Comparison of ENCODE assay signal across 20 cellular contexts in the genomic region with DNA sequence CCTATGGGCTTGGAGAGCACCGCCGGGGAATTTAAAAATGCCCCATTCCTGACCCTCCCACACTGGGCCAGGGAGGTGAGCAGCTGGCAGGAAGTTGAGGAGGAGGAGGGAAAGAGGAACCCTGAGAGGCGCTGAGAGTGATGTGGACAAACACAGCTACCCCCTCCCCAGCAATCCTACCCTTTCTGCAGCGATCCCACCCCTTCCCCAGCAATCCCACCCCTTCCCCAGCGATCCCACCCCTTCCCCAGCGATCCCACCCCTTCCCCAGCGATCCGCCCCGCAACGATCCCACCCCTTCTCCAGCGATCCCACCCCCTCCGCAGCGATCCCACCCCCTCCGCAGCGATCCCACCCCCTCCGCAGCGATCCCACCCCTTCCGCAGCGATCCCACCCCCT.
DNase-seq lines count a peak whose midpoint lies in the region; ATAC-seq and TF ChIP-seq lines count a peak whose summit lies in the region.
"Had no signal": no experiment of that assay in that cellular context is flagged by ENCODE, and none has a peak within 500 bp of the region (broad histone marks: within the 10 kb centered on the region; RNA-seq: fewer than 3 reads in every experiment).

No MANE protein-coding gene starts in this region.

- H3K79me2 ChIP-seq in hepatocyte: no peaks in the 10 kb centered on the region

- 75% methylated on average over 2 of the region's 19 CpGs for WGBS in hepatocyte (ENCODE audit: low lambda C conversion rate, missing lambda C conversion rate)

- no peaks in the 10 kb centered on the region for H3K9me3 Mint-ChIP-seq in activated CD8-positive, alpha-beta memory T cell treated with anti-CD3 and anti-CD28 coated beads, Interleukin-2, amount 10 ng/mL, durations not matched to agents 7 days and 5 days (ENCODE audit: low read depth)

- no peaks in the 10 kb centered on the region for H3K36me3 ChIP-seq in hepatocyte (replicated peaks; ENCODE audit: insufficient read depth, low read depth)
- H3K36me3 ChIP-seq: SJCRH30 had no signal

- H3K9me2 ChIP-seq in hepatocyte (replicated peaks; ENCODE audit: insufficient read depth): no peaks in the 10 kb centered on the region

- TF ChIP-seq CTCF in hepatocyte (IDR thresholded peaks at IDR 0.05; ENCODE audit: poor library complexity): no peak

- H2AFZ ChIP-seq in hepatocyte: no peak overlapping the region
- H2AFZ ChIP-seq: GM23248, PC-9 had no signal

- no peaks in the 10 kb centered on the region for H4K20me1 ChIP-seq in hepatocyte (ENCODE audit: insufficient read depth, poor library complexity, severe bottlenecking)

- no peak for ATAC-seq in activated CD8-positive, alpha-beta memory T cell treated with anti-CD3 and anti-CD28 coated beads, Interleukin-2, amount 10 ng/mL, durations not matched to agents 7 days and 5 days
- no peak for ATAC-seq in HG02763 (IDR thresholded peaks at IDR 0.05; ENCODE audit: unreplicated experiment)

- CTCF ChIA-PET in activated CD8-positive, alpha-beta memory T cell treated with anti-CD3 and anti-CD28 coated beads, Interleukin-2, amount 10 ng/mL, durations not matched to agents 7 days and 5 days (lab: Charles Lee): no interaction called here

- no peak overlapping the region for H3K4me3 Mint-ChIP-seq in activated CD8-positive, alpha-beta memory T cell treated with anti-CD3 and anti-CD28 coated beads, Interleukin-2, amount 10 ng/mL, durations not matched to agents 7 days and 5 days
- H3K4me3 Mint-ChIP-seq: CD4-positive, alpha-beta memory T cell had no signal

- peaks cover 3% of the 10 kb centered on the region for H3K4me1 ChIP-seq in hepatocyte (ENCODE audit: insufficient read depth)
- H3K4me1 ChIP-seq: SJCRH30 had no signal

- no peak overlapping the region for H3K27ac Mint-ChIP-seq in activated CD8-positive, alpha-beta memory T cell treated with anti-CD3 and anti-CD28 coated beads, Interleukin-2, amount 10 ng/mL, durations not matched to agents 7 days and 5 days
- H3K27ac Mint-ChIP-seq: CD4-positive, alpha-beta memory T cell had no signal

- peak; percentile 16 for DNase-seq in activated CD8-positive, alpha-beta memory T cell treated with anti-CD3 and anti-CD28 coated beads, Interleukin-2, amount 10 ng/mL, durations not matched to agents 7 days and 5 days
- DNase-seq in activated CD8-positive, alpha-beta memory T cell treated with anti-CD3 and anti-CD28 coated beads, Interleukin-2, amount 50 U/mL, for 4 hours: no peak
- peak; percentile 1 for DNase-seq in hepatic stellate cell (ENCODE audit: low spot score)
- DNase-seq in hepatocyte (ENCODE audit: low spot score): no peak
- DNase-seq in AG08396 (ENCODE audit: low spot score): no peak
- DNase-seq in cardiac septum (ENCODE audit: low spot score): no peak
- DNase-seq: Calu3; CD4-positive, alpha-beta memory T cell; DND-41; GM23248; HCEC 1CT; NCI-H1092 treated with DMSO at 0.1 percent for 48 hours; NCI-H146; NCI-H2029 treated with DMSO at 0.1 percent for 48 hours; NCI-H2171; NCI-H526; PC-9; SJCRH30 had no signal

- peak overlapping the region; percentile 67 for H3K27ac ChIP-seq in angular gyrus (ENCODE audit: low read depth, low read length)
- no peak overlapping the region for H3K27ac ChIP-seq in hepatocyte
- H3K27ac ChIP-seq: GM23248, PC-9, SJCRH30 had no signal

- no peaks in the 10 kb centered on the region for H3K4me1 Mint-ChIP-seq in activated CD8-positive, alpha-beta memory T cell treated with anti-CD3 and anti-CD28 coated beads, Interleukin-2, amount 10 ng/mL, durations not matched to agents 7 days and 5 days
- H3K4me1 Mint-ChIP-seq: CD4-positive, alpha-beta memory T cell had no signal

- H3K4me3 ChIP-seq in hepatocyte: no peak overlapping the region
- H3K4me3 ChIP-seq: GM23248, PC-9, SJCRH30 had no signal

- no peaks in the 10 kb centered on the region for H3K27me3 ChIP-seq in hepatocyte

- no peaks in the 10 kb centered on the region for H3K36me3 Mint-ChIP-seq in activated CD8-positive, alpha-beta memory T cell treated with anti-CD3 and anti-CD28 coated beads, Interleukin-2, amount 10 ng/mL, durations not matched to agents 7 days and 5 days
- H3K36me3 Mint-ChIP-seq: CD4-positive, alpha-beta memory T cell had no signal

- H3K27me3 Mint-ChIP-seq in activated CD8-positive, alpha-beta memory T cell treated with anti-CD3 and anti-CD28 coated beads, Interleukin-2, amount 10 ng/mL, durations not matched to agents 7 days and 5 days: no peaks in the 10 kb centered on the region

- no peak overlapping the region for H3K4me2 ChIP-seq in hepatocyte
- H3K4me2 ChIP-seq: PC-9 had no signal

- intact Hi-C loops in cardiac septum (cut with DNase I): no loop called here

- no peaks in the 10 kb centered on the region for H3K9me3 ChIP-seq in hepatocyte (ENCODE audit: low read depth)
- H3K9me3 ChIP-seq: SJCRH30 had no signal

Comparison
In these comparisons a context has a peak if more than half of its experiments do, and no peak if none do; other contexts are left out.
1. DNase-seq: peak in activated CD8-positive, alpha-beta memory T cell treated with anti-CD3 and anti-CD28 coated beads, Interleukin-2, amount 10 ng/mL, durations not matched to agents 7 days and 5 days (single experiment) and hepatic stellate cell (single experiment); none in activated CD8-positive, alpha-beta memory T cell treated with anti-CD3 and anti-CD28 coated beads, Interleukin-2, amount 50 U/mL, for 4 hours (single experiment), hepatocyte (single experiment), AG08396 (single experiment) and cardiac septum (single experiment).